ENCODE assay signal across 1 cellular context in the genomic region with DNA sequence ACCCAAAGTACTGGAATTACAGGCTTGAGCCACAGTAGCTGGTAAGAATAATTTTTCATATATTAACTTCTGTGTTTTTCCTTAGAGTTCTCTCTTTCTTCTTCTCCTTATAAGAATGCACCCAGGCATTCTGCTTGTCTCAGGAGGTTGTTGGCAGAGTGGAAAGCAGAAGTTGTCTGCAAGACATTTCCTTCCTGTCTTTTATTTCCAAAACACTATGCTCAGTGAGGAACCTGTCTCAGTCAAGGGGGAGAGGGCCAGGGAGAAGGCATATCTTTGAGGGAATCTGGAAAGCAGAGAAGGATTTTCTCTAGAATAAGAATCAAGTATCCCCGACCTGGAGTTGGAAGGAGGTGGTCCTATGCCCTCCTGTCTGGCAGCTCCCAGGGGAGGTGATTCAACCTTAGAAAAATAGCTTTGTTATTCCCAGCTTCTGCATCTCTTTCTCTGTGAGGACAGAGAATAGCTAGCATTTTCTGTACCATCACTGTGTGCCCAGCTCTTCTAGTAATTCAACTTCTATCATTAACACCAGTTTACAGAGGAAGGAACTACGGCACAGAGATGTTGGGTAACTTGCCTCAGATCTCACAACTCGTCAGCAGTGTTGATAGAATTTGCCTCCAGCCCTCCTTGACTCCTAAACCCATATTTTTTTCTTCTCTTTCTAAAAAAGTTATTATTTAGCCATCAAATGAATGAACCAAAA.
TF ChIP-seq lines count a peak whose summit lies in the region.

No MANE protein-coding gene starts in this region.

TF ChIP-seq in SK-N-SH, 30 proteins besides CTCF, POLR2A, EP300 and RAD21 (continued from another document):
- TF ChIP-seq, protein P1, sequence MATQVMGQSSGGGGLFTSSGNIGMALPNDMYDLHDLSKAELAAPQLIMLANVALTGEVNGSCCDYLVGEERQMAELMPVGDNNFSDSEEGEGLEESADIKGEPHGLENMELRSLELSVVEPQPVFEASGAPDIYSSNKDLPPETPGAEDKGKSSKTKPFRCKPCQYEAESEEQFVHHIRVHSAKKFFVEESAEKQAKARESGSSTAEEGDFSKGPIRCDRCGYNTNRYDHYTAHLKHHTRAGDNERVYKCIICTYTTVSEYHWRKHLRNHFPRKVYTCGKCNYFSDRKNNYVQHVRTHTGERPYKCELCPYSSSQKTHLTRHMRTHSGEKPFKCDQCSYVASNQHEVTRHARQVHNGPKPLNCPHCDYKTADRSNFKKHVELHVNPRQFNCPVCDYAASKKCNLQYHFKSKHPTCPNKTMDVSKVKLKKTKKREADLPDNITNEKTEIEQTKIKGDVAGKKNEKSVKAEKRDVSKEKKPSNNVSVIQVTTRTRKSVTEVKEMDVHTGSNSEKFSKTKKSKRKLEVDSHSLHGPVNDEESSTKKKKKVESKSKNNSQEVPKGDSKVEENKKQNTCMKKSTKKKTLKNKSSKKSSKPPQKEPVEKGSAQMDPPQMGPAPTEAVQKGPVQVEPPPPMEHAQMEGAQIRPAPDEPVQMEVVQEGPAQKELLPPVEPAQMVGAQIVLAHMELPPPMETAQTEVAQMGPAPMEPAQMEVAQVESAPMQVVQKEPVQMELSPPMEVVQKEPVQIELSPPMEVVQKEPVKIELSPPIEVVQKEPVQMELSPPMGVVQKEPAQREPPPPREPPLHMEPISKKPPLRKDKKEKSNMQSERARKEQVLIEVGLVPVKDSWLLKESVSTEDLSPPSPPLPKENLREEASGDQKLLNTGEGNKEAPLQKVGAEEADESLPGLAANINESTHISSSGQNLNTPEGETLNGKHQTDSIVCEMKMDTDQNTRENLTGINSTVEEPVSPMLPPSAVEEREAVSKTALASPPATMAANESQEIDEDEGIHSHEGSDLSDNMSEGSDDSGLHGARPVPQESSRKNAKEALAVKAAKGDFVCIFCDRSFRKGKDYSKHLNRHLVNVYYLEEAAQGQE (IDR thresholded peaks at IDR 0.05; ENCODE audit: low read depth, low read length): no peak
- TF ChIP-seq, protein P2, sequence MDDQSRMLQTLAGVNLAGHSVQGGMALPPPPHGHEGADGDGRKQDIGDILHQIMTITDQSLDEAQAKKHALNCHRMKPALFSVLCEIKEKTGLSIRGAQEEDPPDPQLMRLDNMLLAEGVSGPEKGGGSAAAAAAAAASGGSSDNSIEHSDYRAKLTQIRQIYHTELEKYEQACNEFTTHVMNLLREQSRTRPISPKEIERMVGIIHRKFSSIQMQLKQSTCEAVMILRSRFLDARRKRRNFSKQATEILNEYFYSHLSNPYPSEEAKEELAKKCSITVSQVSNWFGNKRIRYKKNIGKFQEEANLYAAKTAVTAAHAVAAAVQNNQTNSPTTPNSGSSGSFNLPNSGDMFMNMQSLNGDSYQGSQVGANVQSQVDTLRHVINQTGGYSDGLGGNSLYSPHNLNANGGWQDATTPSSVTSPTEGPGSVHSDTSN (IDR thresholded peaks at IDR 0.05): no peak
- TF ChIP-seq TCF12 (IDR thresholded peaks at IDR 0.05) (no peak), SIN3A (IDR thresholded peaks at IDR 0.05; ENCODE audit: borderline replicate concordance, low read depth, low read length) (no peak), EZH2phosphoT487 (IDR thresholded peaks at IDR 0.05; ENCODE audit: borderline replicate concordance, low read depth) (no peak), RFX5 (IDR thresholded peaks at IDR 0.05; ENCODE audit: low read length) (no peak)
TF ChIP-seq in SK-N-SH: peak in this region for 0.
